Comparison of ENCODE assay signal across 12 cellular contexts in genomic region chr3:179432021-179432420, GRCh38. TPM values are rescaled to one million over a fixed set of nuclear protein-coding genes. Genes with fewer than 3 reads are reported as not detected.
DNase-seq lines count a peak whose midpoint lies in the region; ATAC-seq and FAIRE-seq lines count a peak whose summit lies in the region.
"Had no signal": no experiment of that assay in that cellular context is flagged by ENCODE, and none has a peak within 500 bp of the region (broad histone marks: within the 10 kb centered on the region; RNA-seq: fewer than 3 reads in every experiment).

No MANE protein-coding gene starts in this region.

- H3K4me3 Mint-ChIP-seq in T-helper 17 cell, result no peak overlapping the region
- H3K4me3 Mint-ChIP-seq in activated T-cell treated with anti-CD3 and anti-CD28 coated beads, Interleukin-2, amount 50 U/mL, for 72 hours, result no peak overlapping the region
- H3K4me3 Mint-ChIP-seq: neural crest cell had no signal

- peaks cover 4% of the 10 kb centered on the region for H3K36me3 Mint-ChIP-seq in T-helper 17 cell (ENCODE audit: low read depth)
- H3K36me3 Mint-ChIP-seq in activated T-cell treated with anti-CD3 and anti-CD28 coated beads, Interleukin-2, amount 50 U/mL, for 72 hours (ENCODE audit: insufficient read depth in 2 of 2), result no peaks in the 10 kb centered on the region

- ATAC-seq in HG02981 (IDR thresholded peaks at IDR 0.05; ENCODE audit: unreplicated experiment), result peak; percentile 63
- ATAC-seq in T-helper 17 cell, result no peak
- no peak for ATAC-seq in esophagus mucosa
- ATAC-seq in activated T-cell treated with anti-CD3 and anti-CD28 coated beads, Interleukin-2, amount 50 U/mL, for 72 hours (replicated peaks in 1 of 2), result no peak

- peaks cover 39% of the 10 kb centered on the region for H3K27me3 Mint-ChIP-seq in T-helper 17 cell
- H3K27me3 Mint-ChIP-seq in activated T-cell treated with anti-CD3 and anti-CD28 coated beads, Interleukin-2, amount 50 U/mL, for 72 hours (ENCODE audit: low read depth), result peaks cover 6% of the 10 kb centered on the region

- FAIRE-seq in GM19239 (lab: Jason Lieb, UNC), result peak; percentile 70
- FAIRE-seq: endothelial cell of umbilical vein had no signal

- H3K9me3 Mint-ChIP-seq in activated T-cell treated with anti-CD3 and anti-CD28 coated beads, Interleukin-2, amount 50 U/mL, for 72 hours, result no peaks in the 10 kb centered on the region
- H3K9me3 Mint-ChIP-seq: neural crest cell had no signal

- H3K27ac Mint-ChIP-seq in T-helper 17 cell, result peak overlapping the region; percentile 56
- H3K27ac Mint-ChIP-seq in activated T-cell treated with anti-CD3 and anti-CD28 coated beads, Interleukin-2, amount 50 U/mL, for 72 hours, result no peak overlapping the region

- H3K9me3 ChIP-seq in T-helper 17 cell (ENCODE audit: control insufficient read depth, low read length, poor library complexity, severe bottlenecking), result no peaks in the 10 kb centered on the region

- peaks cover 3% of the 10 kb centered on the region for H3K4me1 Mint-ChIP-seq in T-helper 17 cell
- no peaks in the 10 kb centered on the region for H3K4me1 Mint-ChIP-seq in activated T-cell treated with anti-CD3 and anti-CD28 coated beads, Interleukin-2, amount 50 U/mL, for 72 hours (ENCODE audit: low read depth)

- no peak for DNase-seq in GM19239 (ENCODE audit: insufficient read length, low spot score)
- DNase-seq in T-helper 17 cell, result no peak
- peak; percentile 49 for DNase-seq in putamen (ENCODE audit: low spot score)
- no peak for DNase-seq in activated naive CD4-positive, alpha-beta T cell treated with anti-CD3 and anti-CD28 coated beads, Interleukin-2, amount 50 U/mL, for 16 hours
- no peak for DNase-seq in NCI-H226
- DNase-seq in activated T-cell treated with anti-CD3 and anti-CD28 coated beads, Interleukin-2, amount 50 U/mL, for 72 hours, result no peak
- DNase-seq: activated CD8-positive, alpha-beta memory T cell treated with anti-CD3 and anti-CD28 coated beads, Interleukin-2, amount 50 U/mL, for 48 hours; NCI-H446 treated with DMSO at 0.1 percent for 48 hours had no signal

RNA-seq across cellular contexts. Expression of gene GNB4, which starts 19.2 kb away (rescaled TPM):
- total RNA-seq in T-helper 17 cell (under 1 TPM; 0.78 to 0.90 TPM), esophagus mucosa (13.2 TPM)
- total RNA-seq in activated T-cell treated with anti-CD3 and anti-CD28 coated beads, Interleukin-2, amount 50 U/mL, for 72 hours, result under 1 TPM; 0.39 to 0.60 TPM
